1 cellular context compared by ENCODE assay signal in genomic region chr2:177231270-177231669, GRCh38.
A peak's percentile ranks its signal among the peaks of the same experiment; 100 is the strongest.
TF ChIP-seq lines count a peak whose summit lies in the region.

No MANE protein-coding gene starts in this region.

TF ChIP-seq in K562, 482 proteins besides CTCF, POLR2A, EP300 and RAD21:
- 0 out of 2 replicates have a peak, but pooled peaks have one; percentile 15 for TF ChIP-seq ZSCAN32 (CRISPR knock-in tag; IDR thresholded peaks at IDR 0.05)
- no peak for TF ChIP-seq BRD9 (IDR thresholded peaks at IDR 0.05; ENCODE audit: low read depth, partially characterized antibody)
